8 cellular contexts compared by ENCODE assay signal in the genomic region with DNA sequence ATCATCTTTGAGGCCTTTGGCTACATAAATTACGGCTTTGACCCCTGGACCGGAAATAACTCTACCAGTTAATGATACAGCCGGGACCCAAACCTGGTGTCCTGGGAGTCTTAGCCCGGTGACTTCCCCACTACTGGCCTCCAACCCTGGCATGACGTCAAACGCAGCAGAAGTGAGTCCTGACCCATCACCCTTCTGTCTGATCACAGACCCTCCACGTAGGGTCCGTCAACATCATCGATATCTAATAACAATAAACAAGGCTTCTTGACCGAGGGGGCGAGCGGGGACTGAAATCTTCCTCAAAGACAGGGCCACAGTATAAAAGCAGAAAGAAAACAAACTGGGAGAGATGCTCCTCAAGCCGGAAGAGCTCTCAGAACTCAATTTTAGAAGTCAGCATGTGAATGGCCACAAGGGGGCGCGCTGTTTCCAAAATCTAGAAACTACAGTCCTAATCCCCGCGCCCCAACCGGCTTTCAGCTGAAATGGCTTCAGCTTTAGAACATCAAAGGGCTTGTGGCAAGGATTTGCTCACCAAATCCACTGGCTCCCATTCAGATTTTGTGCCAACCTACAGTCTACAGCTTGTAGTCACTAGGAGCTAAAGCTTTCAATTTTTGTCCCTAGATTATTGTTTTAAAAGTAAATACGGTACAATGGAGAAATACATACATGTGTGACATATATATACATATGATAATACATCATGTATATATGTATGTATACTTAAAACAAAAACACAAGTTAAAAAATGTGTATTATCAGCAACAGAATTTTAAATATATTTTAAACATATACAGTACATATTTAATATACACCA. TPM values are rescaled to one million over a fixed set of nuclear protein-coding genes. Genes with fewer than 3 reads are reported as not detected.
DNase-seq lines count a peak whose midpoint lies in the region; ATAC-seq and TF ChIP-seq lines count a peak whose summit lies in the region.

No MANE protein-coding gene starts in this region.

- no peaks in the 10 kb centered on the region for H3K27me3 ChIP-seq in psoas muscle (ENCODE audit: insufficient read depth in 3 of 3, low read length in 2 of 3)
- H3K27me3 ChIP-seq in vagina: no peaks in the 10 kb centered on the region

- TF ChIP-seq CTCF in psoas muscle (IDR thresholded peaks at IDR 0.05) (peak; percentile 95), vagina (IDR thresholded peaks at IDR 0.05) (peak; percentile 81 to 91 (median 84))

- H3K27ac ChIP-seq in psoas muscle: no peak overlapping the region
- H3K27ac ChIP-seq in vagina: no peak overlapping the region

- 17 to 19% (median 18%) methylated on average over 19 of the region's 19 CpGs for WGBS in psoas muscle, 3 donors

- H3K4me1 ChIP-seq in psoas muscle: no peaks in the 10 kb centered on the region
- H3K4me1 ChIP-seq in vagina: no peaks in the 10 kb centered on the region

- H3K9me3 ChIP-seq in psoas muscle (no peaks in the 10 kb centered on the region), vagina (no peaks in the 10 kb centered on the region)

- intact Hi-C loops in cardiac septum (cut with DNase I): loop anchor here (2.0 to 5.0 kb wide), 2 partner anchors 275 to 468 kb away; partner anchors contain the start of gene CENPU
- intact Hi-C loops in psoas muscle (cut with DNase I): loop anchor here (1.0 to 10.0 kb wide), 4 partner anchors 273 to 471 kb away; partner anchors contain the start of genes CASP3 (in 1 of the 2), CENPU (in 1 of the 2) and PRIMPOL (in 1 of the 2)
- intact Hi-C loops in vagina (cut with DNase I): loop anchor here (10.0 kb wide), 1 partner anchor 381 kb away; the partner anchor contains the start of genes CASP3 and PRIMPOL

- ATAC-seq in HG02610 (IDR thresholded peaks at IDR 0.05; ENCODE audit: unreplicated experiment) (peak; percentile 24), psoas muscle (peak; percentile 78 to 95 (median 86))

- no peak overlapping the region for H3K4me3 ChIP-seq in psoas muscle
- H3K4me3 ChIP-seq in vagina: no peak overlapping the region

- TF ChIP-seq POLR2A in vagina (IDR thresholded peaks at IDR 0.05): no peak

- DNase-seq in EL (peak; percentile 90), NCI-H146 (lab: John Stamatoyannopoulos, UW) (peak; percentile 71), SW 1271 (lab: John Stamatoyannopoulos, UW) (peak; percentile 44 to 81), cardiac septum (ENCODE audit: low spot score) (peak; percentile 94), psoas muscle (peak; percentile 93 to 95), vagina (ENCODE audit: extremely low spot score in 2 of 2) (peak; percentile 89 to 95)
- DNase-seq in activated naive CD8-positive, alpha-beta T cell treated with anti-CD3 and anti-CD28 coated beads, Interleukin-2, amount 50 U/mL, for 16 hours (ENCODE audit: low read depth, low spot score): peak; percentile 89

- H3K36me3 ChIP-seq in psoas muscle (ENCODE audit: insufficient read depth in 1 of 2, low read depth in 1 of 2) (no peaks in the 10 kb centered on the region), vagina (no peaks in the 10 kb centered on the region)

RNA-seq across cellular contexts. Expression of gene ENPP6, which starts 46.4 kb away (rescaled TPM):
- total RNA-seq in cardiac septum: 0.05 TPM
- under 1 TPM; 0.10 to 0.79 (median 0.12) TPM for total RNA-seq in psoas muscle
- polyA plus RNA-seq in psoas muscle: under 1 TPM in 2 of 3 donors, not detected in 1; 0.05 to 0.06 TPM
- 0.98 TPM for total RNA-seq in vagina
